9 cellular contexts compared by ENCODE assay signal in genomic region chr7:12570529-12571461, GRCh38. TPM values are rescaled to one million over a fixed set of nuclear protein-coding genes. Genes with fewer than 3 reads are reported as not detected.
DNase-seq lines count a peak whose midpoint lies in the region; ATAC-seq and TF ChIP-seq lines count a peak whose summit lies in the region.
"Had no signal": no experiment of that assay in that cellular context is flagged by ENCODE, and none has a peak within 500 bp of the region (broad histone marks: within the 10 kb centered on the region; RNA-seq: fewer than 3 reads in every experiment).

TSS of gene SCIN (plus strand) at chr7:12570720. CDS start at chr7:12570787, 67 bp downstream.

- ATAC-seq in GM18868 (IDR thresholded peaks at IDR 0.05; ENCODE audit: unreplicated experiment) = peak; percentile 37
- ATAC-seq in activated T-helper 17 cell treated with anti-CD3 and anti-CD28 coated beads, Interleukin-2, amount 50 U/mL, for 72 hours (replicated peaks) = peak; percentile 71
- no peak for ATAC-seq in GM21515 (IDR thresholded peaks at IDR 0.05; ENCODE audit: unreplicated experiment)

- no peak for TF ChIP-seq CTCF in neutrophil (IDR thresholded peaks at IDR 0.05)

- H3K36me3 Mint-ChIP-seq in activated T-helper 17 cell treated with anti-CD3 and anti-CD28 coated beads, Interleukin-2, amount 50 U/mL, for 72 hours (ENCODE audit: low read depth) = no peaks in the 10 kb centered on the region

- peaks cover 7% of the 10 kb centered on the region for H3K4me1 Mint-ChIP-seq in activated T-helper 17 cell treated with anti-CD3 and anti-CD28 coated beads, Interleukin-2, amount 50 U/mL, for 72 hours

- H3K27ac ChIP-seq in neutrophil = no peak within 1 kb of the TSS
- H3K27ac ChIP-seq: epithelial cell of prostate had no signal

- H3K27me3 Mint-ChIP-seq in activated T-helper 17 cell treated with anti-CD3 and anti-CD28 coated beads, Interleukin-2, amount 50 U/mL, for 72 hours = peaks cover 37% of the 10 kb centered on the region

- no peak within 1 kb of the TSS for H3K27ac Mint-ChIP-seq in activated T-helper 17 cell treated with anti-CD3 and anti-CD28 coated beads, Interleukin-2, amount 50 U/mL, for 72 hours

- H3K27me3 ChIP-seq in neutrophil = peaks cover 47% of the 10 kb centered on the region

- peaks cover 13 to 14% of the 10 kb centered on the region in 2 experiments for H3K4me1 ChIP-seq in neutrophil (ENCODE audit: control insufficient read depth in 1 of 2, insufficient read depth in 1 of 2, low read depth in 1 of 2, low read length in 1 of 2)

- no peaks in the 10 kb centered on the region for H3K9me3 ChIP-seq in neutrophil

- no peaks in the 10 kb centered on the region for H3K9me3 Mint-ChIP-seq in activated T-helper 17 cell treated with anti-CD3 and anti-CD28 coated beads, Interleukin-2, amount 50 U/mL, for 72 hours

- H3K4me3 ChIP-seq in neutrophil (ENCODE audit: low read depth in 1 of 2, low read length in 1 of 2) = peak within 1 kb of the TSS; percentile 15 to 41

- H3K36me3 ChIP-seq in neutrophil = no peaks in the 10 kb centered on the region

- H3K4me3 Mint-ChIP-seq in activated T-helper 17 cell treated with anti-CD3 and anti-CD28 coated beads, Interleukin-2, amount 50 U/mL, for 72 hours = peak within 1 kb of the TSS; percentile 77

- peak; percentile 26 for DNase-seq in AG08395 (ENCODE audit: low spot score)
- peak; percentile 85 for DNase-seq in NCI-H2029 (lab: John Stamatoyannopoulos, UW)
- peak; percentile 4 for DNase-seq in germinal center (ENCODE audit: low spot score)
- no peak for DNase-seq in SKM-1 (lab: John Stamatoyannopoulos, UW; ENCODE audit: unreplicated experiment)

RNA-seq across cellular contexts. Expression of gene SCIN, which starts in this region (rescaled TPM):
- total RNA-seq in activated T-helper 17 cell treated with anti-CD3 and anti-CD28 coated beads, Interleukin-2, amount 50 U/mL, for 72 hours = under 1 TPM; 0.17 to 0.29 TPM

Comparison
In these comparisons a context has a peak if more than half of its experiments do, and no peak if none do; other contexts are left out.
1. Peak in ATAC-seq in activated T-helper 17 cell treated with anti-CD3 and anti-CD28 coated beads, Interleukin-2, amount 50 U/mL, for 72 hours; RNA of the gene not detected or under 1 TPM.